ENCODE assay signal across 1 cellular context in genomic region chr5:28808967-28809810, GRCh38.
TF ChIP-seq lines count a peak whose summit lies in the region.

No MANE protein-coding gene starts in this region.

TF ChIP-seq in K562, 482 proteins besides CTCF, POLR2A, EP300 and RAD21 (continued from another document and continues in another):
- TF ChIP-seq, protein P1, sequence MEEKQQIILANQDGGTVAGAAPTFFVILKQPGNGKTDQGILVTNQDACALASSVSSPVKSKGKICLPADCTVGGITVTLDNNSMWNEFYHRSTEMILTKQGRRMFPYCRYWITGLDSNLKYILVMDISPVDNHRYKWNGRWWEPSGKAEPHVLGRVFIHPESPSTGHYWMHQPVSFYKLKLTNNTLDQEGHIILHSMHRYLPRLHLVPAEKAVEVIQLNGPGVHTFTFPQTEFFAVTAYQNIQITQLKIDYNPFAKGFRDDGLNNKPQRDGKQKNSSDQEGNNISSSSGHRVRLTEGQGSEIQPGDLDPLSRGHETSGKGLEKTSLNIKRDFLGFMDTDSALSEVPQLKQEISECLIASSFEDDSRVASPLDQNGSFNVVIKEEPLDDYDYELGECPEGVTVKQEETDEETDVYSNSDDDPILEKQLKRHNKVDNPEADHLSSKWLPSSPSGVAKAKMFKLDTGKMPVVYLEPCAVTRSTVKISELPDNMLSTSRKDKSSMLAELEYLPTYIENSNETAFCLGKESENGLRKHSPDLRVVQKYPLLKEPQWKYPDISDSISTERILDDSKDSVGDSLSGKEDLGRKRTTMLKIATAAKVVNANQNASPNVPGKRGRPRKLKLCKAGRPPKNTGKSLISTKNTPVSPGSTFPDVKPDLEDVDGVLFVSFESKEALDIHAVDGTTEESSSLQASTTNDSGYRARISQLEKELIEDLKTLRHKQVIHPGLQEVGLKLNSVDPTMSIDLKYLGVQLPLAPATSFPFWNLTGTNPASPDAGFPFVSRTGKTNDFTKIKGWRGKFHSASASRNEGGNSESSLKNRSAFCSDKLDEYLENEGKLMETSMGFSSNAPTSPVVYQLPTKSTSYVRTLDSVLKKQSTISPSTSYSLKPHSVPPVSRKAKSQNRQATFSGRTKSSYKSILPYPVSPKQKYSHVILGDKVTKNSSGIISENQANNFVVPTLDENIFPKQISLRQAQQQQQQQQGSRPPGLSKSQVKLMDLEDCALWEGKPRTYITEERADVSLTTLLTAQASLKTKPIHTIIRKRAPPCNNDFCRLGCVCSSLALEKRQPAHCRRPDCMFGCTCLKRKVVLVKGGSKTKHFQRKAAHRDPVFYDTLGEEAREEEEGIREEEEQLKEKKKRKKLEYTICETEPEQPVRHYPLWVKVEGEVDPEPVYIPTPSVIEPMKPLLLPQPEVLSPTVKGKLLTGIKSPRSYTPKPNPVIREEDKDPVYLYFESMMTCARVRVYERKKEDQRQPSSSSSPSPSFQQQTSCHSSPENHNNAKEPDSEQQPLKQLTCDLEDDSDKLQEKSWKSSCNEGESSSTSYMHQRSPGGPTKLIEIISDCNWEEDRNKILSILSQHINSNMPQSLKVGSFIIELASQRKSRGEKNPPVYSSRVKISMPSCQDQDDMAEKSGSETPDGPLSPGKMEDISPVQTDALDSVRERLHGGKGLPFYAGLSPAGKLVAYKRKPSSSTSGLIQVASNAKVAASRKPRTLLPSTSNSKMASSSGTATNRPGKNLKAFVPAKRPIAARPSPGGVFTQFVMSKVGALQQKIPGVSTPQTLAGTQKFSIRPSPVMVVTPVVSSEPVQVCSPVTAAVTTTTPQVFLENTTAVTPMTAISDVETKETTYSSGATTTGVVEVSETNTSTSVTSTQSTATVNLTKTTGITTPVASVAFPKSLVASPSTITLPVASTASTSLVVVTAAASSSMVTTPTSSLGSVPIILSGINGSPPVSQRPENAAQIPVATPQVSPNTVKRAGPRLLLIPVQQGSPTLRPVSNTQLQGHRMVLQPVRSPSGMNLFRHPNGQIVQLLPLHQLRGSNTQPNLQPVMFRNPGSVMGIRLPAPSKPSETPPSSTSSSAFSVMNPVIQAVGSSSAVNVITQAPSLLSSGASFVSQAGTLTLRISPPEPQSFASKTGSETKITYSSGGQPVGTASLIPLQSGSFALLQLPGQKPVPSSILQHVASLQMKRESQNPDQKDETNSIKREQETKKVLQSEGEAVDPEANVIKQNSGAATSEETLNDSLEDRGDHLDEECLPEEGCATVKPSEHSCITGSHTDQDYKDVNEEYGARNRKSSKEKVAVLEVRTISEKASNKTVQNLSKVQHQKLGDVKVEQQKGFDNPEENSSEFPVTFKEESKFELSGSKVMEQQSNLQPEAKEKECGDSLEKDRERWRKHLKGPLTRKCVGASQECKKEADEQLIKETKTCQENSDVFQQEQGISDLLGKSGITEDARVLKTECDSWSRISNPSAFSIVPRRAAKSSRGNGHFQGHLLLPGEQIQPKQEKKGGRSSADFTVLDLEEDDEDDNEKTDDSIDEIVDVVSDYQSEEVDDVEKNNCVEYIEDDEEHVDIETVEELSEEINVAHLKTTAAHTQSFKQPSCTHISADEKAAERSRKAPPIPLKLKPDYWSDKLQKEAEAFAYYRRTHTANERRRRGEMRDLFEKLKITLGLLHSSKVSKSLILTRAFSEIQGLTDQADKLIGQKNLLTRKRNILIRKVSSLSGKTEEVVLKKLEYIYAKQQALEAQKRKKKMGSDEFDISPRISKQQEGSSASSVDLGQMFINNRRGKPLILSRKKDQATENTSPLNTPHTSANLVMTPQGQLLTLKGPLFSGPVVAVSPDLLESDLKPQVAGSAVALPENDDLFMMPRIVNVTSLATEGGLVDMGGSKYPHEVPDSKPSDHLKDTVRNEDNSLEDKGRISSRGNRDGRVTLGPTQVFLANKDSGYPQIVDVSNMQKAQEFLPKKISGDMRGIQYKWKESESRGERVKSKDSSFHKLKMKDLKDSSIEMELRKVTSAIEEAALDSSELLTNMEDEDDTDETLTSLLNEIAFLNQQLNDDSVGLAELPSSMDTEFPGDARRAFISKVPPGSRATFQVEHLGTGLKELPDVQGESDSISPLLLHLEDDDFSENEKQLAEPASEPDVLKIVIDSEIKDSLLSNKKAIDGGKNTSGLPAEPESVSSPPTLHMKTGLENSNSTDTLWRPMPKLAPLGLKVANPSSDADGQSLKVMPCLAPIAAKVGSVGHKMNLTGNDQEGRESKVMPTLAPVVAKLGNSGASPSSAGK (IDR thresholded peaks at IDR 0.05), result peak; percentile 81
- TF ChIP-seq DMBX1 (CRISPR knock-in tag; IDR thresholded peaks at IDR 0.05; ENCODE audit: borderline replicate concordance), result peak; percentile 88
- no peak for TF ChIP-seq CHCHD3 (CRISPR knock-in tag; IDR thresholded peaks at IDR 0.05)
- no peak for TF ChIP-seq ZNF551 (CRISPR knock-in tag; IDR thresholded peaks at IDR 0.05)
- TF ChIP-seq, protein P2, sequence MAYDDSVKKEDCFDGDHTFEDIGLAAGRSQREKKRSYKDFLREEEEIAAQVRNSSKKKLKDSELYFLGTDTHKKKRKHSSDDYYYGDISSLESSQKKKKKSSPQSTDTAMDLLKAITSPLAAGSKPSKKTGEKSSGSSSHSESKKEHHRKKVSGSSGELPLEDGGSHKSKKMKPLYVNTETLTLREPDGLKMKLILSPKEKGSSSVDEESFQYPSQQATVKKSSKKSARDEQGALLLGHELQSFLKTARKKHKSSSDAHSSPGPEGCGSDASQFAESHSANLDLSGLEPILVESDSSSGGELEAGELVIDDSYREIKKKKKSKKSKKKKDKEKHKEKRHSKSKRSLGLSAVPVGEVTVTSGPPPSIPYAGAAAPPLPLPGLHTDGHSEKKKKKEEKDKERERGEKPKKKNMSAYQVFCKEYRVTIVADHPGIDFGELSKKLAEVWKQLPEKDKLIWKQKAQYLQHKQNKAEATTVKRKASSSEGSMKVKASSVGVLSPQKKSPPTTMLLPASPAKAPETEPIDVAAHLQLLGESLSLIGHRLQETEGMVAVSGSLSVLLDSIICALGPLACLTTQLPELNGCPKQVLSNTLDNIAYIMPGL (CRISPR knock-in tag; IDR thresholded peaks at IDR 0.05), result 0 out of 2 replicates have a peak, but pooled peaks have one; percentile 4
- peak; percentile 79 for TF ChIP-seq TBP (optimal IDR thresholded peaks at IDR 0.05; ENCODE audit: low read depth, low read length)
- 0 out of 2 replicates have a peak, but pooled peaks have one; percentile 38 for TF ChIP-seq MTA3 (IDR thresholded peaks at IDR 0.05; ENCODE audit: borderline replicate concordance)
- peak; percentile 75 for TF ChIP-seq POLR2B (IDR thresholded peaks at IDR 0.05; ENCODE audit: low read depth, partially characterized antibody)
- no peak for TF ChIP-seq PHB2 (IDR thresholded peaks at IDR 0.05; ENCODE audit: low read depth)
- peak; percentile 67; the same call in 1 of the 2 replicates for TF ChIP-seq VEZF1 (CRISPR knock-in tag; IDR thresholded peaks at IDR 0.05)
- no peak for TF ChIP-seq NEUROD1 (IDR thresholded peaks at IDR 0.05; ENCODE audit: borderline replicate concordance, low read depth, low read length, partially characterized antibody)
- TF ChIP-seq, protein P3, sequence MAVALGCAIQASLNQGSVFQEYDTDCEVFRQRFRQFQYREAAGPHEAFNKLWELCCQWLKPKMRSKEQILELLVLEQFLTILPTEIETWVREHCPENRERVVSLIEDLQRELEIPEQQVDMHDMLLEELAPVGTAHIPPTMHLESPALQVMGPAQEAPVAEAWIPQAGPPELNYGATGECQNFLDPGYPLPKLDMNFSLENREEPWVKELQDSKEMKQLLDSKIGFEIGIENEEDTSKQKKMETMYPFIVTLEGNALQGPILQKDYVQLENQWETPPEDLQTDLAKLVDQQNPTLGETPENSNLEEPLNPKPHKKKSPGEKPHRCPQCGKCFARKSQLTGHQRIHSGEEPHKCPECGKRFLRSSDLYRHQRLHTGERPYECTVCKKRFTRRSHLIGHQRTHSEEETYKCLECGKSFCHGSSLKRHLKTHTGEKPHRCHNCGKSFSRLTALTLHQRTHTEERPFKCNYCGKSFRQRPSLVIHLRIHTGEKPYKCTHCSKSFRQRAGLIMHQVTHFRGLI (CRISPR knock-in tag; IDR thresholded peaks at IDR 0.05), result 0 out of 2 replicates have a peak, but pooled peaks have one; percentile 60
- no peak for TF ChIP-seq NFE2 (IDR thresholded peaks at IDR 0.05; ENCODE audit: low read depth)
- peak; percentile 66 for TF ChIP-seq MAX (CRISPR knock-in tag; IDR thresholded peaks at IDR 0.05)
- peak; percentile 68; the same call in 1 of the 2 replicates for TF ChIP-seq ZNF41 (CRISPR knock-in tag; conservative IDR thresholded peaks at IDR 0.05)
- TF ChIP-seq ATF7 (IDR thresholded peaks at IDR 0.05), result peak; percentile 31; the same call in 1 of the 2 replicates
- TF ChIP-seq HSF4 (CRISPR knock-in tag; IDR thresholded peaks at IDR 0.05; ENCODE audit: borderline replicate concordance), result no peak
- TF ChIP-seq ELK1 (CRISPR knock-in tag; IDR thresholded peaks at IDR 0.05), result no peak
- peak; percentile 31; the same call in 1 of the 2 replicates for TF ChIP-seq ZNF324 (CRISPR knock-in tag; IDR thresholded peaks at IDR 0.05)
- peak; percentile 76; the same call in 1 of the 2 replicates for TF ChIP-seq FOXP1 (CRISPR knock-in tag; IDR thresholded peaks at IDR 0.05)
- no peak for TF ChIP-seq NCOA6 (IDR thresholded peaks at IDR 0.05)
- peak; percentile 96 for TF ChIP-seq PHF20 (IDR thresholded peaks at IDR 0.05; ENCODE audit: partially characterized antibody)
- peak in 1 of 2 experiments; percentile 79; a peak in 1 of 4 replicates for TF ChIP-seq KDM4B (IDR thresholded peaks at IDR 0.05; ENCODE audit: borderline replicate concordance in 2 of 2, low read depth in 1 of 2)
- TF ChIP-seq, protein P4, sequence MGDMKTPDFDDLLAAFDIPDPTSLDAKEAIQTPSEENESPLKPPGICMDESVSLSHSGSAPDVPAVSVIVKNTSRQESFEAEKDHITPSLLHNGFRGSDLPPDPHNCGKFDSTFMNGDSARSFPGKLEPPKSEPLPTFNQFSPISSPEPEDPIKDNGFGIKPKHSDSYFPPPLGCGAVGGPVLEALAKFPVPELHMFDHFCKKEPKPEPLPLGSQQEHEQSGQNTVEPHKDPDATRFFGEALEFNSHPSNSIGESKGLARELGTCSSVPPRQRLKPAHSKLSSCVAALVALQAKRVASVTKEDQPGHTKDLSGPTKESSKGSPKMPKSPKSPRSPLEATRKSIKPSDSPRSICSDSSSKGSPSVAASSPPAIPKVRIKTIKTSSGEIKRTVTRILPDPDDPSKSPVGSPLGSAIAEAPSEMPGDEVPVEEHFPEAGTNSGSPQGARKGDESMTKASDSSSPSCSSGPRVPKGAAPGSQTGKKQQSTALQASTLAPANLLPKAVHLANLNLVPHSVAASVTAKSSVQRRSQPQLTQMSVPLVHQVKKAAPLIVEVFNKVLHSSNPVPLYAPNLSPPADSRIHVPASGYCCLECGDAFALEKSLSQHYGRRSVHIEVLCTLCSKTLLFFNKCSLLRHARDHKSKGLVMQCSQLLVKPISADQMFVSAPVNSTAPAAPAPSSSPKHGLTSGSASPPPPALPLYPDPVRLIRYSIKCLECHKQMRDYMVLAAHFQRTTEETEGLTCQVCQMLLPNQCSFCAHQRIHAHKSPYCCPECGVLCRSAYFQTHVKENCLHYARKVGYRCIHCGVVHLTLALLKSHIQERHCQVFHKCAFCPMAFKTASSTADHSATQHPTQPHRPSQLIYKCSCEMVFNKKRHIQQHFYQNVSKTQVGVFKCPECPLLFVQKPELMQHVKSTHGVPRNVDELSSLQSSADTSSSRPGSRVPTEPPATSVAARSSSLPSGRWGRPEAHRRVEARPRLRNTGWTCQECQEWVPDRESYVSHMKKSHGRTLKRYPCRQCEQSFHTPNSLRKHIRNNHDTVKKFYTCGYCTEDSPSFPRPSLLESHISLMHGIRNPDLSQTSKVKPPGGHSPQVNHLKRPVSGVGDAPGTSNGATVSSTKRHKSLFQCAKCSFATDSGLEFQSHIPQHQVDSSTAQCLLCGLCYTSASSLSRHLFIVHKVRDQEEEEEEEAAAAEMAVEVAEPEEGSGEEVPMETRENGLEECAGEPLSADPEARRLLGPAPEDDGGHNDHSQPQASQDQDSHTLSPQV (IDR thresholded peaks at IDR 0.05), result peak; percentile 97
- TF ChIP-seq ZNF586 (CRISPR knock-in tag; conservative IDR thresholded peaks at IDR 0.05), result no peak
- TF ChIP-seq ZMIZ1 (IDR thresholded peaks at IDR 0.05; ENCODE audit: low read depth in 2 of 2, low read length in 2 of 2), result 0 out of 4 replicates have a peak, but pooled peaks of 1 of the 2 experiments have one; percentile 18
- TF ChIP-seq ASH1L (IDR thresholded peaks at IDR 0.05; ENCODE audit: borderline replicate concordance, low read depth, partially characterized antibody), result peak; percentile 43
